Comparison of ENCODE assay signal across 16 cellular contexts in genomic region chr2:218418717-218419458, GRCh38. TPM values are rescaled to one million over a fixed set of nuclear protein-coding genes. Genes with fewer than 3 reads are reported as not detected.
DNase-seq lines count a peak whose midpoint lies in the region; ATAC-seq and TF ChIP-seq lines count a peak whose summit lies in the region.
"Had no signal": no experiment of that assay in that cellular context is flagged by ENCODE, and none has a peak within 500 bp of the region (broad histone marks: within the 10 kb centered on the region; RNA-seq: fewer than 3 reads in every experiment).

VIL1 (plus strand) TSS chr2:218419123; CDS start chr2:218423779, 4,656 bp downstream.

- H3K9me3 ChIP-seq in HUES64 (ENCODE audit: insufficient read depth, low read depth, low read length) (no peaks in the 10 kb centered on the region), smooth muscle cell (replicated peaks; ENCODE audit: low read depth) (no peaks in the 10 kb centered on the region), ovary (no peaks in the 10 kb centered on the region)
- H3K9me3 ChIP-seq: SJSA1, tibial artery had no signal

- no peaks in the 10 kb centered on the region for H3F3A ChIP-seq in smooth muscle cell (ENCODE audit: low read depth)

- TF ChIP-seq CTCF in smooth muscle cell (IDR thresholded peaks at IDR 0.05; ENCODE audit: borderline replicate concordance, insufficient read depth, poor library complexity, severe bottlenecking) (no peak), ovary (IDR thresholded peaks at IDR 0.05) (no peak)

- peak within 1 kb of the TSS; percentile 42; the same call in 1 of the 2 replicates for H3K27ac ChIP-seq in HUES64 (ENCODE audit: low read depth, low read length)
- no peak within 1 kb of the TSS for H3K27ac ChIP-seq in smooth muscle cell (ENCODE audit: low read depth)
- no peak within 1 kb of the TSS for H3K27ac ChIP-seq in ovary
- H3K27ac ChIP-seq: epithelial cell of prostate, SJSA1, tibial artery had no signal

- H3K36me3 ChIP-seq in HUES64 (ENCODE audit: insufficient read depth, low read length) (no peaks in the 10 kb centered on the region), smooth muscle cell (ENCODE audit: low read depth) (no peaks in the 10 kb centered on the region), ovary (no peaks in the 10 kb centered on the region)
- H3K36me3 ChIP-seq: SJSA1, tibial artery had no signal

- no peaks in the 10 kb centered on the region for H3K27me3 ChIP-seq in HUES64 (ENCODE audit: insufficient read depth, low read length)
- H3K27me3 ChIP-seq in smooth muscle cell (ENCODE audit: low read depth), result no peaks in the 10 kb centered on the region
- no peaks in the 10 kb centered on the region for H3K27me3 ChIP-seq in ovary
- H3K27me3 ChIP-seq: SJSA1 had no signal

- no peak within 1 kb of the TSS for H3K4me2 ChIP-seq in smooth muscle cell

- no peaks in the 10 kb centered on the region for H3K79me2 ChIP-seq in smooth muscle cell (ENCODE audit: low read depth)

- H3K4me3 ChIP-seq in HUES64 (ENCODE audit: low read length), result no peak within 1 kb of the TSS
- peak within 1 kb of the TSS; percentile 36 for H3K4me3 ChIP-seq in smooth muscle cell
- H3K4me3 ChIP-seq in ovary, result no peak within 1 kb of the TSS
- H3K4me3 ChIP-seq: SJSA1, tibial artery had no signal

- H3K9ac ChIP-seq in HUES64 (ENCODE audit: low read depth, low read length) (no peak within 1 kb of the TSS), smooth muscle cell (ENCODE audit: low read depth) (no peak within 1 kb of the TSS)

- no peak for TF ChIP-seq POLR2A in ovary (IDR thresholded peaks at IDR 0.05)

- peak; percentile 86 for DNase-seq in NCI-H510A treated with DMSO at 0.1 percent for 48 hours (lab: John Stamatoyannopoulos, UW)
- peak; percentile 71 for DNase-seq in iPS-NIHi7 (ENCODE audit: extremely low spot score)
- DNase-seq in smooth muscle cell (lab: John Stamatoyannopoulos, UW; ENCODE audit: unreplicated experiment), result no peak
- DNase-seq in HK-2 (ENCODE audit: unreplicated experiment), result no peak
- no peak for DNase-seq in ovary
- DNase-seq: activated T-cell treated with anti-CD3 and anti-CD28 coated beads, Interleukin-2, amount 50 U/mL, for 4 hours; kidney; NCI-H1694; tibial artery had no signal

- H4K20me1 ChIP-seq in smooth muscle cell (ENCODE audit: low read depth), result no peaks in the 10 kb centered on the region

- H2AFZ ChIP-seq in smooth muscle cell (ENCODE audit: low read depth), result no peak within 1 kb of the TSS

- WGBS in HUES64, result 71% methylated on average over 9 of the region's 9 CpGs
- 75% methylated on average over 9 of the region's 9 CpGs for WGBS in smooth muscle cell (ENCODE audit: low lambda C conversion rate)
- WGBS in ovary, 3 donors, result 86% methylated on average over 9 of the region's 9 CpGs

- peaks cover 8% of the 10 kb centered on the region; the same call in 1 of the 2 replicates for H3K4me1 ChIP-seq in HUES64 (ENCODE audit: insufficient read depth, low read length)
- H3K4me1 ChIP-seq in smooth muscle cell (ENCODE audit: low read depth), result no peaks in the 10 kb centered on the region
- no peaks in the 10 kb centered on the region for H3K4me1 ChIP-seq in ovary (ENCODE audit: insufficient read depth)
- H3K4me1 ChIP-seq: SJSA1, tibial artery had no signal

- ATAC-seq in HG02981 (IDR thresholded peaks at IDR 0.05; ENCODE audit: unreplicated experiment), result no peak
- ATAC-seq: activated T-cell treated with anti-CD3 and anti-CD28 coated beads, Interleukin-2, amount 50 U/mL, for 4 hours had no signal

- intact Hi-C loops in ovary (cut with DNase I), result no loop called here

- no peak for TF ChIP-seq EP300 in ovary (IDR thresholded peaks at IDR 0.05)

RNA-seq across cellular contexts. Expression of gene VIL1, which starts in this region (rescaled TPM):
- polyA plus RNA-seq in HUES64 (2013, experiment 1 of 2), result 8.5 TPM
- 6.3 TPM for polyA plus RNA-seq in HUES64 (2013, experiment 2 of 2)
- total RNA-seq in smooth muscle cell (not detected in 2 replicates), ovary (1 to 10 TPM in 1 of 7 donors, under 1 TPM in 1, not detected in 5; 0.38 to 1.3 TPM)
- polyA plus RNA-seq in smooth muscle cell (0.14 and 0.15 TPM in 2 replicates), ovary (under 1 TPM in 1 of 2 donors, not detected in 1; 0.05 TPM)
- total RNA-seq: glomerular endothelial cell, pulmonary artery endothelial cell, SJSA1 had no signal
- polyA plus RNA-seq: CD14-positive monocyte had no signal

Comparison
In these comparisons a context has a peak if more than half of its experiments do, and no peak if none do; other contexts are left out.
1. DNase-seq: peak in NCI-H510A treated with DMSO at 0.1 percent for 48 hours (single experiment) and iPS-NIHi7 (single experiment); none in smooth muscle cell (single experiment), HK-2 (single experiment) and ovary (0 of 5).